18 cellular contexts compared by ENCODE assay signal in the genomic region with DNA sequence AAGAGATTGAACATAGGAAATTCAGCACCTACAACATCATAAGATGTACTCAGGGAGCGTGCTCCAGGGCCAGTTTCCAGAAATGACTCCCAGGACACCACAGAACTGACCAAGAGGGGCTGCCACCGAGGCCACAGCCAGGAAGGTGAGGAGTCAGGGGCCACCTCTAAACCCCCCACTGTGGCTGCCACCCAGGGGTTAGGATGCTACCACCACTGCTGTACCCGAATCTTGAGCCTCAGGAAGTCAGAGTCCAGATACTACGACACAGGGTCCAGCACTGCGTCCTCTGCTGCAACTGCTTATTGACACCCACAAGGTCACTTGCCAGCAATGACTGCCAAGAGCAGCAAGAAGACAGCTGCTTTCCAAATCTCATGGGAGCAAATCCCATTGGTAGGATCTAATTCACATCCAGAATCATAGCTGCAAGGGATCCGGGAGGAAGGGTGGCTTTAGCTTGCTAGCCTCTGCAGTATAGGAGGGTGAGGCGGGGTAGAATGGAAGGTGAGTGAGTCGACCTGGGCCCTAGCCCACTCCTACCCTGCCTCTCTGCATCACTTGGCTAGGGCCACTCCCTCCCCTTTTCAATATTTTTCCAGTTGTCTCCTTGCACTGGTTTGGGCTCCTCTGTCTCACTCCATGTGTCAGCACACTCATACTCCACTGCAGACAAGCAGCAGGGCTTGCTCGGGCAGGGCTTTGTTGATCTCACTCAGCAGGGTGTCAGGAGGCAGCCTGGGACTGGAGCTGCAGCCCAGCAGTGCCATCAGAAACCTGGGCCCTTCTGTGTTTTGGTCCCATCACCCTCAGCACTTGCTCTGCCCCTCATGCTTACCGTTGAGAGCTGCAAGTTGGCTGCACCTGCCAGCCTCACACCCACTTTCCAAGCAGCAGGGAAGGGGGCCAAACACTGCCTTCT. TPM values are rescaled to one million over a fixed set of nuclear protein-coding genes. Genes with fewer than 3 reads are reported as not detected.
"Had no signal": no experiment of that assay in that cellular context is flagged by ENCODE, and none has a peak within 500 bp of the region (broad histone marks: within the 10 kb centered on the region; RNA-seq: fewer than 3 reads in every experiment).

No MANE protein-coding gene starts in this region.

- H3K4me3 ChIP-seq: breast epithelium, testis had no signal

- FAIRE-seq: urothelium cell line had no signal

- H3K27ac ChIP-seq: breast epithelium, testis had no signal

- H3K4me1 ChIP-seq: breast epithelium, testis had no signal

- H3K36me3 ChIP-seq: breast epithelium had no signal

- ATAC-seq: activated CD8-positive, alpha-beta T cell treated with anti-CD3 and anti-CD28 coated beads, Interleukin-2, amount 10 ng/mL, durations not matched to agents 7 days and 5 days; activated T-helper 17 cell treated with anti-CD3 and anti-CD28 coated beads, Interleukin-2, amount 50 U/mL, for 72 hours; left lobe of liver; stimulated activated naive CD8-positive, alpha-beta T cell treated with anti-CD3 and anti-CD28 coated beads, Interleukin-15, Interleukin-2, amounts not matched to agents 100 U/mL and 50 U/mL, for 24 hours had no signal

- H3K9me3 ChIP-seq: testis had no signal

- H3K27me3 ChIP-seq: testis had no signal

- DNase-seq: activated CD4-positive, alpha-beta T cell treated with anti-CD3 and anti-CD28 coated beads for 4 hours; activated CD8-positive, alpha-beta T cell treated with anti-CD3 and anti-CD28 coated beads, Interleukin-2, amount 10 ng/mL, durations not matched to agents 7 days and 5 days; activated naive CD4-positive, alpha-beta T cell treated with anti-CD3 and anti-CD28 coated beads for 36 hours; amygdala; foreskin melanocyte; head of caudate nucleus; mesenchymal stem cell; nephron progenitor cell; stimulated activated CD4-positive, alpha-beta T cell treated with anti-CD3 and anti-CD28 coated beads, Interleukin-2, amount 100 ng/mL, for 48 hours; stimulated activated naive CD8-positive, alpha-beta T cell treated with anti-CD3 and anti-CD28 coated beads, Interleukin-15, Interleukin-2, amounts not matched to agents 100 U/mL and 50 U/mL, for 24 hours; SW 1271; testis had no signal

RNA-seq across cellular contexts. Expression of gene SSTR3, which starts 52.0 kb away (rescaled TPM):
- total RNA-seq: breast epithelium, left lobe of liver, osteoblast, pulmonary artery endothelial cell had no signal
